In the genomic region with DNA sequence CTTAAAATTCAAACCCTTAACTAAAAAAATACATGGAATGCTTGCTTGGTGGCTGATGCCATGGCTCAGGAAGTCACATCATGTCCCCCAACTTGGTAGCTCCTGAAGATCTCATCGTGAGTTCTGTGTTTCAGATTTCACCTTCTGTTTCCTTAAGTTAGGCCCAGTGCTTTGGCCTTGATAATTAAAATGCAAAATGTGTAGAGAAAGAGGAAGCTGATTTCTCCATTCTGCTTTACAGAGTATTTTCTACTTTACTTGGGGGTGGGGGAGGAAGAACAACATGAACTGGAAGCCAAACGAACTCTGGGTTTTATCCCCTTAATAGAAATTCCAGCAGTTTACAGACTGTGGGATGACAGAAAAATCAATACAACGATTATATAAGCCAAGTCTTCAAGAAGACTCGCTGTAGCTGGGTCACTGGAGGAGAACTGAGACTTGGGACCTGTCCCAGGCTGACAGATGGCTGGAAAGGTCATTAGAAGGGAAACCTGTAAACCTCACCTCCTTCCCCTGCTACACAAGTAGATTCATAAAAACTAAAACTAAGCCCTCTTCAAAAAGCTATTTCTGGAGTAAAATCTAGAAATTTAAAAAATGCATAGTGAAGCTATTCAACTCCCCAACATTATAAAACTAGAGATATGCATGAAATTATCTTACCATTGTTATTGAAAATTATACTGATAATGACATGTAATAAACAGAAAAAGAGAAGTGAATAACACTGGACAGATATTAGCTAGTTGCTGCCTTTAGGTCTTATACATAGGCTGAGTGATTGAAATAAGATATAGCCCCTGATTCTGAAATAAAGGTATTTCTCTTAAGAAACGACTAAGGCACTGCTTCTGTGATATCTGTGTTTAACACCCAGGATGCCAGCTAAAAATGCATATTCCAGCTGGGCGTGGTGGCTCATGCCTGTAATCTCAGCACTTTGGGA, we compare ENCODE assay signal across 12 cellular contexts. TPM values are rescaled to one million over a fixed set of nuclear protein-coding genes. Genes with fewer than 3 reads are reported as not detected.
DNase-seq lines count a peak whose midpoint lies in the region; ATAC-seq and TF ChIP-seq lines count a peak whose summit lies in the region.
"Had no signal": no experiment of that assay in that cellular context is flagged by ENCODE, and none has a peak within 500 bp of the region (broad histone marks: within the 10 kb centered on the region; RNA-seq: fewer than 3 reads in every experiment).

No MANE protein-coding gene starts in this region.

- no peak overlapping the region for H3K4me3 Mint-ChIP-seq in CD8-positive, alpha-beta T cell
- H3K4me3 Mint-ChIP-seq: T-helper 1 cell treated with Interleukin-12 subunit alpha and Interleukin-12 subunit beta and Interleukin-4 antibody, amounts not matched to agents 30 μg/mL and 1 μg/mL, for 36 hours had no signal

- no peaks in the 10 kb centered on the region for H3K27me3 ChIP-seq in CD8-positive, alpha-beta T cell (ENCODE audit: insufficient read depth, low read length)
- H3K27me3 ChIP-seq in HL-60 (ENCODE audit: insufficient read depth, poor library complexity, severe bottlenecking) = no peaks in the 10 kb centered on the region

- no peak overlapping the region for H3K4me3 ChIP-seq in CD8-positive, alpha-beta T cell (ENCODE audit: low read depth, low read length)
- no peak overlapping the region for H3K4me3 ChIP-seq in HL-60 (replicated peaks; ENCODE audit: insufficient read depth, low read length)

- intact Hi-C loops in CD8-positive, alpha-beta T cell (cut with DNase I, micrococcal nuclease) = no loop called here

- H3K27ac Mint-ChIP-seq in CD8-positive, alpha-beta T cell = peak overlapping the region; percentile 37
- H3K27ac Mint-ChIP-seq: T-helper 1 cell treated with Interleukin-12 subunit alpha and Interleukin-12 subunit beta and Interleukin-4 antibody, amounts not matched to agents 30 μg/mL and 1 μg/mL, for 36 hours had no signal

- H3K9me3 ChIP-seq in CD8-positive, alpha-beta T cell (ENCODE audit: low read length) = no peaks in the 10 kb centered on the region

- no peak for TF ChIP-seq CTCF in CD8-positive, alpha-beta T cell (IDR thresholded peaks at IDR 0.05)
- TF ChIP-seq CTCF in HL-60 (IDR thresholded peaks at IDR 0.05; ENCODE audit: insufficient read depth, low read length) = no peak
- TF ChIP-seq CTCF in VCaP (conservative IDR thresholded peaks at IDR 0.05) = no peak

- POLR2A ChIA-PET in CD8-positive, alpha-beta T cell (lab: Charles Lee) = interaction anchor here (1.0 kb wide), 1 partner anchor 18 kb away, joined by 4 read pairs; no protein-coding TSS in a partner anchor

- CTCF ChIA-PET in CD8-positive, alpha-beta T cell (lab: Charles Lee) = interaction anchor here (1.0 to 2.1 kb wide), 3 partner anchors 10 to 37 kb away, joined by 3 to 6 read pairs (median 4); no protein-coding TSS in a partner anchor

- H3K4me1 ChIP-seq in CD8-positive, alpha-beta T cell (ENCODE audit: insufficient read depth, low read length) = no peaks in the 10 kb centered on the region

- no peak for ATAC-seq in CD8-positive, alpha-beta T cell
- ATAC-seq in GM21390 (IDR thresholded peaks at IDR 0.05; ENCODE audit: unreplicated experiment) (peak; percentile 34), GM21737 (IDR thresholded peaks at IDR 0.05; ENCODE audit: unreplicated experiment) (no peak)

- H3K27ac ChIP-seq in CD8-positive, alpha-beta T cell (ENCODE audit: low read depth, low read length) = no peak overlapping the region
- H3K27ac ChIP-seq in HL-60 (replicated peaks) (peak overlapping the region; percentile 68), VCaP (peak overlapping the region; percentile 50)

- H3K36me3 Mint-ChIP-seq in CD8-positive, alpha-beta T cell = peaks cover 29% of the 10 kb centered on the region

- peaks cover 6% of the 10 kb centered on the region for H3K36me3 ChIP-seq in CD8-positive, alpha-beta T cell (ENCODE audit: insufficient read depth, low read length)

- no peak for DNase-seq in CD8-positive, alpha-beta T cell
- DNase-seq in HL-60 (ENCODE audit: low read depth in 1 of 2, low spot score in 1 of 2) (peak in 1 of 2 experiments; percentile 57), SHP77 (lab: John Stamatoyannopoulos, UW) (no peak), GM03348 (ENCODE audit: low spot score) (no peak)
- no peak for DNase-seq in activated naive CD4-positive, alpha-beta T cell treated with anti-CD3 and anti-CD28 coated beads, Interleukin-2, amount 50 U/mL, for 16 hours
- DNase-seq: hypothalamus; NCI-H2029 treated with DMSO at 0.1 percent for 48 hours; stimulated activated CD4-positive, alpha-beta T cell treated with anti-CD3 and anti-CD28 coated beads, Interleukin-12 subunit alpha, Interleukin-12 subunit beta, amount 100 ng/mL, for 4 hours had no signal

- H3K4me1 Mint-ChIP-seq in CD8-positive, alpha-beta T cell (ENCODE audit: low read depth) = peaks cover 13% of the 10 kb centered on the region

- H3K27me3 Mint-ChIP-seq in CD8-positive, alpha-beta T cell (ENCODE audit: low read depth) = no peaks in the 10 kb centered on the region

- no peaks in the 10 kb centered on the region for H3K9me3 Mint-ChIP-seq in CD8-positive, alpha-beta T cell
- H3K9me3 Mint-ChIP-seq: T-helper 1 cell treated with Interleukin-12 subunit alpha and Interleukin-12 subunit beta and Interleukin-4 antibody, amounts not matched to agents 30 μg/mL and 1 μg/mL, for 36 hours had no signal

RNA-seq across cellular contexts. Expression of gene GGACT, which starts 22.1 kb away (rescaled TPM):
- total RNA-seq in CD8-positive, alpha-beta T cell = 1 to 10 TPM in 1 of 2 experiments, under 1 TPM in 1; 0.98 to 1.1 TPM
